18 cellular contexts compared by ENCODE assay signal in the genomic region with DNA sequence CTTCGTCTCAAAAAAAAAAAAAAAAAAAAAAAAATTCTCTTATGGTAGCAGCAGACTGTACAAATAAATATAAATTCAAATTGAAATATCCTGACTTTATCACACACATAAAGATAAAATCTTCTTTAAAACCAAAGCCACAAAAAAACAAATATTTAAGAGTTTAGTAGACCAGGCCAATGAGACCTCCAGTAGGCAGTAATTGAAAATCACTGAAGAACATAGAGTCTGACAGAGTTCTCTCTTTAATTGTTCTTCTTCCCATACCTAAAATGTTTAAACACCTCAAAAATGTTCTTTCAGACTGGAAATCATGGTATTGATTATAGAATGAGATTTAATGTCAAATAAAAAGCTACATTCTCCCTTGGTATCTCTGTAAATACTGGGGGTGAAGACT.
"Had no signal": no experiment of that assay in that cellular context is flagged by ENCODE, and none has a peak within 500 bp of the region (broad histone marks: within the 10 kb centered on the region; RNA-seq: fewer than 3 reads in every experiment).

No MANE protein-coding gene starts in this region.

- H3K4me3 ChIP-seq: gastrocnemius medialis, pancreas, spleen had no signal

- H3K9me3 ChIP-seq: gastrocnemius medialis, pancreas had no signal

- H3K27me3 Mint-ChIP-seq: activated naive CD8-positive, alpha-beta T cell; central memory CD8-positive, alpha-beta T cell had no signal

- H3K4me3 Mint-ChIP-seq: central memory CD8-positive, alpha-beta T cell; neural crest cell; stimulated activated effector memory CD8-positive, alpha-beta T cell treated with anti-CD3 and anti-CD28 coated beads, Interleukin-12 subunit alpha, Interleukin-12 subunit beta, amount 100 ng/mL, for 72 hours had no signal

- FAIRE-seq: islet of Langerhans, pancreas had no signal

- H3K9me3 Mint-ChIP-seq: central memory CD8-positive, alpha-beta T cell; stimulated activated effector memory CD8-positive, alpha-beta T cell treated with anti-CD3 and anti-CD28 coated beads, Interleukin-12 subunit alpha, Interleukin-12 subunit beta, amount 100 ng/mL, for 72 hours had no signal

- H3K27ac Mint-ChIP-seq: activated T-helper 2 cell treated with anti-CD3 and anti-CD28 coated beads, Interferon-gamma antibody, Interleukin-2, Interleukin-4, amounts not matched to agents 10 μg/mL and 5 μg/mL and 100 μg/mL, durations not matched to agents 14 hours and 24 hours and 36 hours; stimulated activated effector memory CD8-positive, alpha-beta T cell treated with anti-CD3 and anti-CD28 coated beads, Interleukin-12 subunit alpha, Interleukin-12 subunit beta, amount 100 ng/mL, for 72 hours had no signal

- H3K27me3 ChIP-seq: brain microvascular endothelial cell, gastrocnemius medialis, pancreas, spleen had no signal

- ATAC-seq: gastrocnemius medialis; pancreas; sciatic nerve; stimulated activated effector memory CD8-positive, alpha-beta T cell treated with anti-CD3 and anti-CD28 coated beads, Interleukin-12 subunit alpha, Interleukin-12 subunit beta, amount 100 ng/mL, for 72 hours had no signal

- DNase-seq: activated CD4-positive, alpha-beta T cell treated with anti-CD3 and anti-CD28 coated beads, Interleukin-2, amount 50 U/mL, for 1 hour; activated CD4-positive, CD25-positive, alpha-beta regulatory T cell; activated T-cell treated with anti-CD3 and anti-CD28 coated beads for 4 hours; amygdala; brain microvascular endothelial cell; cortex of kidney; effector CD8-positive, alpha-beta T cell; gastrocnemius medialis; pancreas; spleen; stimulated activated CD4-positive, alpha-beta T cell treated with anti-CD3 and anti-CD28 coated beads, Interleukin-1b, Interleukin-23, amount 100 ng/mL, for 48 hours had no signal
